Comparison of ENCODE assay signal across 1 cellular context in the genomic region with DNA sequence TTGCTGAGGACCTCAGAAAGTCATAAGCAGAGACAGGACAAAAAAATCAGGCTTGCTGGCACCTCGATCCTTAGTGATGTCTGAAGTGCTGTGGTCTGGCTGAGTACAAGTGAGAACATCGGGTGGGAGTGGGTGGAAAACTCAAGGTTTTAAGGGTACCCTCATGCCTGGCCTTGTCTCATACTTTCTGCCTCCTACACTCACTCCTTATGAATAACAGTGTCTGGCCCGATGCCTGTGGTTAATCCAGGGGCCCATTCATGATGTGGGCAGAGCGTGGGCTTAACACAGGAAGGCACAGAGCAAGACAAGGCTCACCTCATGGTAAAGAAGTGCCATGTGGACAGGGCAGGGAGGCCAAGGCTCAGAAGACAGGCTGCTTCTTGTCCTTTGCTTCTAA.
TF ChIP-seq lines count a peak whose summit lies in the region.

No MANE protein-coding gene starts in this region.

TF ChIP-seq in GM23338, 12 proteins besides CTCF, POLR2A, EP300 and RAD21 (continued from another document):
- TF ChIP-seq, protein P1, sequence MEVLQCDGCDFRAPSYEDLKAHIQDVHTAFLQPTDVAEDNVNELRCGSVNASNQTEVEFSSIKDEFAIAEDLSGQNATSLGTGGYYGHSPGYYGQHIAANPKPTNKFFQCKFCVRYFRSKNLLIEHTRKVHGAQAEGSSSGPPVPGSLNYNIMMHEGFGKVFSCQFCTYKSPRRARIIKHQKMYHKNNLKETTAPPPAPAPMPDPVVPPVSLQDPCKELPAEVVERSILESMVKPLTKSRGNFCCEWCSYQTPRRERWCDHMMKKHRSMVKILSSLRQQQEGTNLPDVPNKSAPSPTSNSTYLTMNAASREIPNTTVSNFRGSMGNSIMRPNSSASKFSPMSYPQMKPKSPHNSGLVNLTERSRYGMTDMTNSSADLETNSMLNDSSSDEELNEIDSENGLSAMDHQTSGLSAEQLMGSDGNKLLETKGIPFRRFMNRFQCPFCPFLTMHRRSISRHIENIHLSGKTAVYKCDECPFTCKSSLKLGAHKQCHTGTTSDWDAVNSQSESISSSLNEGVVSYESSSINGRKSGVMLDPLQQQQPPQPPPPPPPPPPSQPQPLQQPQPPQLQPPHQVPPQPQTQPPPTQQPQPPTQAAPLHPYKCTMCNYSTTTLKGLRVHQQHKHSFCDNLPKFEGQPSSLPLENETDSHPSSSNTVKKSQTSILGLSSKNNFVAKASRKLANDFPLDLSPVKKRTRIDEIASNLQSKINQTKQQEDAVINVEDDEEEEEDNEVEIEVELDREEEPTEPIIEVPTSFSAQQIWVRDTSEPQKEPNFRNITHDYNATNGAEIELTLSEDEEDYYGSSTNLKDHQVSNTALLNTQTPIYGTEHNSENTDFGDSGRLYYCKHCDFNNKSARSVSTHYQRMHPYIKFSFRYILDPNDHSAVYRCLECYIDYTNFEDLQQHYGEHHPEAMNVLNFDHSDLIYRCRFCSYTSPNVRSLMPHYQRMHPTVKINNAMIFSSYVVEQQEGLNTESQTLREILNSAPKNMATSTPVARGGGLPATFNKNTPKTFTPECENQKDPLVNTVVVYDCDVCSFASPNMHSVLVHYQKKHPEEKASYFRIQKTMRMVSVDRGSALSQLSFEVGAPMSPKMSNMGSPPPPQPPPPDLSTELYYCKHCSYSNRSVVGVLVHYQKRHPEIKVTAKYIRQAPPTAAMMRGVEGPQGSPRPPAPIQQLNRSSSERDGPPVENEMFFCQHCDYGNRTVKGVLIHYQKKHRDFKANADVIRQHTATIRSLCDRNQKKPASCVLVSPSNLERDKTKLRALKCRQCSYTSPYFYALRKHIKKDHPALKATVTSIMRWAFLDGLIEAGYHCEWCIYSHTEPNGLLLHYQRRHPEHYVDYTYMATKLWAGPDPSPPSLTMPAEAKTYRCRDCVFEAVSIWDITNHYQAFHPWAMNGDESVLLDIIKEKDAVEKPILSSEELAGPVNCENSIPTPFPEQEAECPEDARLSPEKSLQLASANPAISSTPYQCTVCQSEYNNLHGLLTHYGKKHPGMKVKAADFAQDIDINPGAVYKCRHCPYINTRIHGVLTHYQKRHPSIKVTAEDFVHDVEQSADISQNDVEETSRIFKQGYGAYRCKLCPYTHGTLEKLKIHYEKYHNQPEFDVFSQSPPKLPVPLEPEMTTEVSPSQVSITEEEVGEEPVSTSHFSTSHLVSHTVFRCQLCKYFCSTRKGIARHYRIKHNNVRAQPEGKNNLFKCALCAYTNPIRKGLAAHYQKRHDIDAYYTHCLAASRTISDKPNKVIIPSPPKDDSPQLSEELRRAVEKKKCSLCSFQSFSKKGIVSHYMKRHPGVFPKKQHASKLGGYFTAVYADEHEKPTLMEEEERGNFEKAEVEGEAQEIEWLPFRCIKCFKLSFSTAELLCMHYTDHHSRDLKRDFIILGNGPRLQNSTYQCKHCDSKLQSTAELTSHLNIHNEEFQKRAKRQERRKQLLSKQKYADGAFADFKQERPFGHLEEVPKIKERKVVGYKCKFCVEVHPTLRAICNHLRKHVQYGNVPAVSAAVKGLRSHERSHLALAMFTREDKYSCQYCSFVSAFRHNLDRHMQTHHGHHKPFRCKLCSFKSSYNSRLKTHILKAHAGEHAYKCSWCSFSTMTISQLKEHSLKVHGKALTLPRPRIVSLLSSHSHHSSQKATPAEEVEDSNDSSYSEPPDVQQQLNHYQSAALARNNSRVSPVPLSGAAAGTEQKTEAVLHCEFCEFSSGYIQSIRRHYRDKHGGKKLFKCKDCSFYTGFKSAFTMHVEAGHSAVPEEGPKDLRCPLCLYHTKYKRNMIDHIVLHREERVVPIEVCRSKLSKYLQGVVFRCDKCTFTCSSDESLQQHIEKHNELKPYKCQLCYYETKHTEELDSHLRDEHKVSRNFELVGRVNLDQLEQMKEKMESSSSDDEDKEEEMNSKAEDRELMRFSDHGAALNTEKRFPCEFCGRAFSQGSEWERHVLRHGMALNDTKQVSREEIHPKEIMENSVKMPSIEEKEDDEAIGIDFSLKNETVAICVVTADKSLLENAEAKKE (CRISPR knock-in tag; IDR thresholded peaks at IDR 0.05) = no peak
- TF ChIP-seq EZH2 (IDR thresholded peaks at IDR 0.05; ENCODE audit: low read depth, unreplicated experiment) = no peak
- TF ChIP-seq JUNB (IDR thresholded peaks at IDR 0.05; ENCODE audit: unreplicated experiment) = no peak
- no peak for TF ChIP-seq ZNF331 (CRISPR knock-in tag; IDR thresholded peaks at IDR 0.05; ENCODE audit: low read depth)
- no peak for TF ChIP-seq STAT1 (IDR thresholded peaks at IDR 0.05; ENCODE audit: unreplicated experiment)
- no peak for TF ChIP-seq ZNF114 (CRISPR knock-in tag; IDR thresholded peaks at IDR 0.05)
- TF ChIP-seq CREB1 (CRISPR knock-in tag; IDR thresholded peaks at IDR 0.05; ENCODE audit: low read depth) = no peak
- no peak for TF ChIP-seq EZH2phosphoT487 (IDR thresholded peaks at IDR 0.05; ENCODE audit: unreplicated experiment)
- no peak for TF ChIP-seq NANOG (IDR thresholded peaks at IDR 0.05; ENCODE audit: borderline replicate concordance)
- TF ChIP-seq, protein P2, sequence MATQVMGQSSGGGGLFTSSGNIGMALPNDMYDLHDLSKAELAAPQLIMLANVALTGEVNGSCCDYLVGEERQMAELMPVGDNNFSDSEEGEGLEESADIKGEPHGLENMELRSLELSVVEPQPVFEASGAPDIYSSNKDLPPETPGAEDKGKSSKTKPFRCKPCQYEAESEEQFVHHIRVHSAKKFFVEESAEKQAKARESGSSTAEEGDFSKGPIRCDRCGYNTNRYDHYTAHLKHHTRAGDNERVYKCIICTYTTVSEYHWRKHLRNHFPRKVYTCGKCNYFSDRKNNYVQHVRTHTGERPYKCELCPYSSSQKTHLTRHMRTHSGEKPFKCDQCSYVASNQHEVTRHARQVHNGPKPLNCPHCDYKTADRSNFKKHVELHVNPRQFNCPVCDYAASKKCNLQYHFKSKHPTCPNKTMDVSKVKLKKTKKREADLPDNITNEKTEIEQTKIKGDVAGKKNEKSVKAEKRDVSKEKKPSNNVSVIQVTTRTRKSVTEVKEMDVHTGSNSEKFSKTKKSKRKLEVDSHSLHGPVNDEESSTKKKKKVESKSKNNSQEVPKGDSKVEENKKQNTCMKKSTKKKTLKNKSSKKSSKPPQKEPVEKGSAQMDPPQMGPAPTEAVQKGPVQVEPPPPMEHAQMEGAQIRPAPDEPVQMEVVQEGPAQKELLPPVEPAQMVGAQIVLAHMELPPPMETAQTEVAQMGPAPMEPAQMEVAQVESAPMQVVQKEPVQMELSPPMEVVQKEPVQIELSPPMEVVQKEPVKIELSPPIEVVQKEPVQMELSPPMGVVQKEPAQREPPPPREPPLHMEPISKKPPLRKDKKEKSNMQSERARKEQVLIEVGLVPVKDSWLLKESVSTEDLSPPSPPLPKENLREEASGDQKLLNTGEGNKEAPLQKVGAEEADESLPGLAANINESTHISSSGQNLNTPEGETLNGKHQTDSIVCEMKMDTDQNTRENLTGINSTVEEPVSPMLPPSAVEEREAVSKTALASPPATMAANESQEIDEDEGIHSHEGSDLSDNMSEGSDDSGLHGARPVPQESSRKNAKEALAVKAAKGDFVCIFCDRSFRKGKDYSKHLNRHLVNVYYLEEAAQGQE (IDR thresholded peaks at IDR 0.05; ENCODE audit: unreplicated experiment) = no peak
TF ChIP-seq in GM23338: peak in this region for 0.
